In the genomic region with DNA sequence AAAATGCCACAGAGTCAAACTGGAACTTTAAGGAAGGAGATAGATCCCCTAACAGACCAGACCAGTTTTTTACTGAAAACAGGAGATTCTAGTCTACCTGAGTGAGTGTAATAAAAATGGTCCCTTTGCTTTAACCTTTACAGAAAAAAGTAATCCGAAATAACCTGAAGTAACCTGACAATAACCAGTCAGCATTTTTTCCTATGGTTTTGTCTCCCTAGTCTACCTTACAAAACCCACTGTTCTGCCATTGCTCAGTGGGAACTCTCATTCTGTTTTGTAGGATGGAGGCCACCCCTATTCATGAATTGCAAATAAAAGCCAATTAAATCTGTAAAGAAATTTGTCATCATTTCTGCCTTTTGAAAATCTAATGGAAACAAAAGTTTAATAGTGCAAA, we compare ENCODE assay signal across 10 cellular contexts.
"Had no signal": no experiment of that assay in that cellular context is flagged by ENCODE, and none has a peak within 500 bp of the region (broad histone marks: within the 10 kb centered on the region; RNA-seq: fewer than 3 reads in every experiment).

No MANE protein-coding gene starts in this region.

- FAIRE-seq: H1, H54, K562 had no signal

- H3K9me3 ChIP-seq: HAP-1 had no signal

- H3K27ac Mint-ChIP-seq: HFFc6 had no signal

- H3K4me3 ChIP-seq: GM23248, HAP-1, K562 had no signal

- H2AFZ ChIP-seq: GM23248 had no signal

- H3K9me3 Mint-ChIP-seq: HFFc6 had no signal

- H3K36me3 ChIP-seq: HAP-1 had no signal

- H3K9ac ChIP-seq: GM23248 had no signal

- ATAC-seq: HCT116, K562 had no signal

- H3K4me3 Mint-ChIP-seq: HFFc6 had no signal

- H3K27ac ChIP-seq: GM23248, HL-60 had no signal

- DNase-seq: GM23248, HFFc6, IMR-90, KG1 had no signal
